In genomic region chr1:64864018-64864945, GRCh38 we compare ENCODE assay signal across 8 cellular contexts.
DNase-seq lines count a peak whose midpoint lies in the region; ATAC-seq and TF ChIP-seq lines count a peak whose summit lies in the region.

No MANE protein-coding gene starts in this region.

- TF ChIP-seq CTCF in choroid plexus epithelial cell (conservative IDR thresholded peaks at IDR 0.05; ENCODE audit: low read depth, low read length) (no peak), neural crest cell (conservative IDR thresholded peaks at IDR 0.05) (no peak), ovary (IDR thresholded peaks at IDR 0.05) (no peak)

- peak overlapping the region; percentile 31 to 69 (median 53); a peak in 18 of 22 replicates for H3K9ac ChIP-seq in BLaER1 treated with 17β-estradiol and CSF1 and Interleukin-3, amounts not matched to agents 10 nM and 100 nM

- DNase-seq in choroid plexus epithelial cell (ENCODE audit: low read depth): peak; percentile 47
- DNase-seq in neural crest cell (ENCODE audit: low read depth, low spot score): no peak
- DNase-seq in ovary: no peak
- no peak for DNase-seq in NCI-H1092 treated with DMSO at 0.1 percent for 48 hours (lab: John Stamatoyannopoulos, UW)

- peaks cover 20% of the 10 kb centered on the region for H3K4me1 Mint-ChIP-seq in T-helper 1 cell treated with Interleukin-12 subunit alpha and Interleukin-12 subunit beta and Interleukin-4 antibody, amounts not matched to agents 30 μg/mL and 1 μg/mL, for 36 hours (ENCODE audit: low read depth)
- peaks cover 16% of the 10 kb centered on the region for H3K4me1 Mint-ChIP-seq in neural crest cell

- peak overlapping the region in 7 of 10 experiments; percentile 7 to 26 (median 17); a peak in 7 of 20 replicates for H3K4me3 ChIP-seq in BLaER1 treated with 17β-estradiol and CSF1 and Interleukin-3, amounts not matched to agents 10 nM and 100 nM
- no peak overlapping the region for H3K4me3 ChIP-seq in choroid plexus epithelial cell (ENCODE audit: low read depth, low read length)
- H3K4me3 ChIP-seq in ovary: no peak overlapping the region

- H3K27ac ChIP-seq in BLaER1 treated with 17β-estradiol and CSF1 and Interleukin-3, amounts not matched to agents 10 nM and 100 nM: peak overlapping the region; percentile 46 to 76 (median 66)
- no peak overlapping the region for H3K27ac ChIP-seq in ovary

- peaks cover 57% of the 10 kb centered on the region for H3K36me3 Mint-ChIP-seq in T-helper 1 cell treated with Interleukin-12 subunit alpha and Interleukin-12 subunit beta and Interleukin-4 antibody, amounts not matched to agents 30 μg/mL and 1 μg/mL, for 36 hours (ENCODE audit: low read depth)
- peaks cover 17% of the 10 kb centered on the region for H3K36me3 Mint-ChIP-seq in neural crest cell (ENCODE audit: low read depth)

- TF ChIP-seq POLR2A in ovary (IDR thresholded peaks at IDR 0.05): no peak

- H3K4me2 ChIP-seq in BLaER1 treated with 17β-estradiol and CSF1 and Interleukin-3, amounts not matched to agents 10 nM and 100 nM: peak overlapping the region; percentile 50 to 96 (median 81)

- peak overlapping the region; percentile 76 for H3K27ac Mint-ChIP-seq in T-helper 1 cell treated with Interleukin-12 subunit alpha and Interleukin-12 subunit beta and Interleukin-4 antibody, amounts not matched to agents 30 μg/mL and 1 μg/mL, for 36 hours
- peak overlapping the region; percentile 71 for H3K27ac Mint-ChIP-seq in neural crest cell (ENCODE audit: unreplicated experiment)

- H3K9me3 ChIP-seq in BLaER1 treated with 17β-estradiol and CSF1 and Interleukin-3, amounts not matched to agents 10 nM and 100 nM (replicated peaks in 1 of 11): peaks cover 0 to 5% (median 0%) of the 10 kb centered on the region in 11 experiments; a peak in 2 of 22 replicates
- no peaks in the 10 kb centered on the region for H3K9me3 ChIP-seq in ovary

- H3K9me3 Mint-ChIP-seq in T-helper 1 cell treated with Interleukin-12 subunit alpha and Interleukin-12 subunit beta and Interleukin-4 antibody, amounts not matched to agents 30 μg/mL and 1 μg/mL, for 36 hours: no peaks in the 10 kb centered on the region
- H3K9me3 Mint-ChIP-seq in neural crest cell: no peaks in the 10 kb centered on the region

- no peaks in the 10 kb centered on the region for H3K27me3 Mint-ChIP-seq in T-helper 1 cell treated with Interleukin-12 subunit alpha and Interleukin-12 subunit beta and Interleukin-4 antibody, amounts not matched to agents 30 μg/mL and 1 μg/mL, for 36 hours (ENCODE audit: low read depth)
- H3K27me3 Mint-ChIP-seq in neural crest cell (ENCODE audit: low read depth): no peaks in the 10 kb centered on the region

- no peaks in the 10 kb centered on the region for H3K27me3 ChIP-seq in BLaER1 treated with 17β-estradiol and CSF1 and Interleukin-3, amounts not matched to agents 10 nM and 100 nM
- H3K27me3 ChIP-seq in ovary: no peaks in the 10 kb centered on the region

- H3K4me3 Mint-ChIP-seq in T-helper 1 cell treated with Interleukin-12 subunit alpha and Interleukin-12 subunit beta and Interleukin-4 antibody, amounts not matched to agents 30 μg/mL and 1 μg/mL, for 36 hours: no peak overlapping the region
- H3K4me3 Mint-ChIP-seq in neural crest cell: no peak overlapping the region

- ATAC-seq in GM19372 (IDR thresholded peaks at IDR 0.05; ENCODE audit: low read depth, unreplicated experiment): peak; percentile 100
- ATAC-seq in HG03432 (IDR thresholded peaks at IDR 0.05; ENCODE audit: unreplicated experiment): peak; percentile 100

- H3K4me1 ChIP-seq in BLaER1 treated with 17β-estradiol and CSF1 and Interleukin-3, amounts not matched to agents 10 nM and 100 nM: peaks cover 48 to 66% (median 56%) of the 10 kb centered on the region in 10 experiments
- no peaks in the 10 kb centered on the region for H3K4me1 ChIP-seq in ovary (ENCODE audit: insufficient read depth)

- H3K36me3 ChIP-seq in BLaER1 treated with 17β-estradiol and CSF1 and Interleukin-3, amounts not matched to agents 10 nM and 100 nM: peaks cover 52 to 95% (median 57%) of the 10 kb centered on the region in 11 experiments
- H3K36me3 ChIP-seq in ovary: no peaks in the 10 kb centered on the region

- no peak for TF ChIP-seq EP300 in ovary (IDR thresholded peaks at IDR 0.05)

- intact Hi-C loops in ovary (cut with DNase I): loop anchor here in 2 of 4 donors (10.0 kb wide), 2 partner anchors 211 to 221 kb away; no protein-coding TSS in a partner anchor

- H4K20me1 ChIP-seq in BLaER1 treated with 17β-estradiol and CSF1 and Interleukin-3, amounts not matched to agents 10 nM and 100 nM: peaks cover 0 to 26% (median 19%) of the 10 kb centered on the region in 11 experiments; a peak in 12 of 22 replicates

- WGBS in ovary, 3 donors: 79 to 85% (median 85%) methylated on average over 14 of the region's 14 CpGs

Comparison
In these comparisons a context has a peak if more than half of its experiments do, and no peak if none do; other contexts are left out.
1. H3K27ac ChIP-seq: peak in BLaER1 treated with 17β-estradiol and CSF1 and Interleukin-3, amounts not matched to agents 10 nM and 100 nM (11 of 11); none in ovary (0 of 2).
2. H3K4me3 ChIP-seq: peak in BLaER1 treated with 17β-estradiol and CSF1 and Interleukin-3, amounts not matched to agents 10 nM and 100 nM (7 of 10); none in choroid plexus epithelial cell (single experiment) and ovary (single experiment).